1 cellular context compared by ENCODE assay signal in the genomic region with DNA sequence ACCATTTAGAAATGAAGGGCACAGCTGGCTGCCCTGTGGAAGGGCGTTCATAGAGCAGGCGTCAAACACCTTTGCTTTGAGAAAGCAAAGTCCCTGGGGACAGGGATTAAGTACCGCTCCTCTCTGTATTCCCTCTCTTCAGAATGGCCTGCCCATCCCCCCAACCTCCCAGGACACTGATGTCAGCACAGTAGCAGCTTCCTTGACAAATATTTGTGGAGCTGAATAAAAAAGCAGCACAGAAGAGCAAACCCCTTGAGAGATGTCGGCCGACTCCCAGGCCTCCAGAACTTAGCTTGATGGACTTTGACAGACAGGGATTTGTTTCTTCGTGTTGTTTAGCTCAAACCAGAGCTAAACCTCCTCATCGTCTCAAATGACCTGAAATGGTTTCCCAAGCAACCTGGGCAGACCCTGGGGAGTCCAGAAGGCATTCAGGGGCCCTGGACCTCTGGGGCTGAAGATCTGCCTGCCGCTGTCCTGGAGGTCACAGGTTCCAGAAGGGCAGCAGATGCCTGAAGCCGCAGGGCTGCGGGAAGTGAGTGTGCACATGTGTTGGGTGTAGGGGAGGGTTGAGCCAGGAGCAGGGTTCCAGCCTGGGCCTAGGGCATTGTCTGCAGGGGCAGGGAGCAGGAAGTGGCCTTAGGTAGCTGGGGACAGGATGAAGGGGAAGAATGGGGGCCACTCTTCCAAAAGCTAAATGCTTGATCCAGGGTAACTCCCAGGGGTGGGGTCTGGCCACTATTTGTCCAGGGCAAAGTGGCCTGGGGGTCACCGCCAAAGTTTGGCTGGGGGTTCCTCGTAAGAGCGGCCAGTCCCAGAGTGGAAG.
A peak's percentile ranks its signal among the peaks of the same experiment; 100 is the strongest.
TF ChIP-seq lines count a peak whose summit lies in the region.

No MANE protein-coding gene starts in this region.

TF ChIP-seq in HepG2, 621 proteins besides CTCF, POLR2A, EP300 and RAD21 (continued from another document and continues in another):
- no peak for TF ChIP-seq HCFC1 (IDR thresholded peaks at IDR 0.05; ENCODE audit: low read depth, low read length)
- TF ChIP-seq KMT2B (CRISPR knock-in tag; IDR thresholded peaks at IDR 0.05), result no peak; the same call in 1 of the 2 replicates
- TF ChIP-seq HHEX (CRISPR knock-in tag; IDR thresholded peaks at IDR 0.05), result no peak
- peak; percentile 60 for TF ChIP-seq U2AF1 (optimal IDR thresholded peaks at IDR 0.05; ENCODE audit: low read depth, low read length)
- 0 out of 2 replicates have a peak, but pooled peaks have one; percentile 37 for TF ChIP-seq RFXANK (CRISPR knock-in tag; IDR thresholded peaks at IDR 0.05)
- TF ChIP-seq, protein P1, sequence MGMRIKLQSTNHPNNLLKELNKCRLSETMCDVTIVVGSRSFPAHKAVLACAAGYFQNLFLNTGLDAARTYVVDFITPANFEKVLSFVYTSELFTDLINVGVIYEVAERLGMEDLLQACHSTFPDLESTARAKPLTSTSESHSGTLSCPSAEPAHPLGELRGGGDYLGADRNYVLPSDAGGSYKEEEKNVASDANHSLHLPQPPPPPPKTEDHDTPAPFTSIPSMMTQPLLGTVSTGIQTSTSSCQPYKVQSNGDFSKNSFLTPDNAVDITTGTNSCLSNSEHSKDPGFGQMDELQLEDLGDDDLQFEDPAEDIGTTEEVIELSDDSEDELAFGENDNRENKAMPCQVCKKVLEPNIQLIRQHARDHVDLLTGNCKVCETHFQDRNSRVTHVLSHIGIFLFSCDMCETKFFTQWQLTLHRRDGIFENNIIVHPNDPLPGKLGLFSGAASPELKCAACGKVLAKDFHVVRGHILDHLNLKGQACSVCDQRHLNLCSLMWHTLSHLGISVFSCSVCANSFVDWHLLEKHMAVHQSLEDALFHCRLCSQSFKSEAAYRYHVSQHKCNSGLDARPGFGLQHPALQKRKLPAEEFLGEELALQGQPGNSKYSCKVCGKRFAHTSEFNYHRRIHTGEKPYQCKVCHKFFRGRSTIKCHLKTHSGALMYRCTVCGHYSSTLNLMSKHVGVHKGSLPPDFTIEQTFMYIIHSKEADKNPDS (CRISPR knock-in tag; IDR thresholded peaks at IDR 0.05), result no peak
- no peak for TF ChIP-seq MTA3 (CRISPR knock-in tag; IDR thresholded peaks at IDR 0.05)
- TF ChIP-seq EHMT2 (IDR thresholded peaks at IDR 0.05; ENCODE audit: borderline replicate concordance, low read depth, low read length), result 0 out of 2 replicates have a peak, but pooled peaks have one; percentile 14
- TF ChIP-seq, protein P2, sequence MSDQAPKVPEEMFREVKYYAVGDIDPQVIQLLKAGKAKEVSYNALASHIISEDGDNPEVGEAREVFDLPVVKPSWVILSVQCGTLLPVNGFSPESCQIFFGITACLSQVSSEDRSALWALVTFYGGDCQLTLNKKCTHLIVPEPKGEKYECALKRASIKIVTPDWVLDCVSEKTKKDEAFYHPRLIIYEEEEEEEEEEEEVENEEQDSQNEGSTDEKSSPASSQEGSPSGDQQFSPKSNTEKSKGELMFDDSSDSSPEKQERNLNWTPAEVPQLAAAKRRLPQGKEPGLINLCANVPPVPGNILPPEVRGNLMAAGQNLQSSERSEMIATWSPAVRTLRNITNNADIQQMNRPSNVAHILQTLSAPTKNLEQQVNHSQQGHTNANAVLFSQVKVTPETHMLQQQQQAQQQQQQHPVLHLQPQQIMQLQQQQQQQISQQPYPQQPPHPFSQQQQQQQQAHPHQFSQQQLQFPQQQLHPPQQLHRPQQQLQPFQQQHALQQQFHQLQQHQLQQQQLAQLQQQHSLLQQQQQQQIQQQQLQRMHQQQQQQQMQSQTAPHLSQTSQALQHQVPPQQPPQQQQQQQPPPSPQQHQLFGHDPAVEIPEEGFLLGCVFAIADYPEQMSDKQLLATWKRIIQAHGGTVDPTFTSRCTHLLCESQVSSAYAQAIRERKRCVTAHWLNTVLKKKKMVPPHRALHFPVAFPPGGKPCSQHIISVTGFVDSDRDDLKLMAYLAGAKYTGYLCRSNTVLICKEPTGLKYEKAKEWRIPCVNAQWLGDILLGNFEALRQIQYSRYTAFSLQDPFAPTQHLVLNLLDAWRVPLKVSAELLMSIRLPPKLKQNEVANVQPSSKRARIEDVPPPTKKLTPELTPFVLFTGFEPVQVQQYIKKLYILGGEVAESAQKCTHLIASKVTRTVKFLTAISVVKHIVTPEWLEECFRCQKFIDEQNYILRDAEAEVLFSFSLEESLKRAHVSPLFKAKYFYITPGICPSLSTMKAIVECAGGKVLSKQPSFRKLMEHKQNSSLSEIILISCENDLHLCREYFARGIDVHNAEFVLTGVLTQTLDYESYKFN (CRISPR knock-in tag; conservative IDR thresholded peaks at IDR 0.05), result peak; percentile 80
- no peak; the same call in 1 of the 2 replicates for TF ChIP-seq POGZ (CRISPR knock-in tag; IDR thresholded peaks at IDR 0.05)
- TF ChIP-seq, protein P3, sequence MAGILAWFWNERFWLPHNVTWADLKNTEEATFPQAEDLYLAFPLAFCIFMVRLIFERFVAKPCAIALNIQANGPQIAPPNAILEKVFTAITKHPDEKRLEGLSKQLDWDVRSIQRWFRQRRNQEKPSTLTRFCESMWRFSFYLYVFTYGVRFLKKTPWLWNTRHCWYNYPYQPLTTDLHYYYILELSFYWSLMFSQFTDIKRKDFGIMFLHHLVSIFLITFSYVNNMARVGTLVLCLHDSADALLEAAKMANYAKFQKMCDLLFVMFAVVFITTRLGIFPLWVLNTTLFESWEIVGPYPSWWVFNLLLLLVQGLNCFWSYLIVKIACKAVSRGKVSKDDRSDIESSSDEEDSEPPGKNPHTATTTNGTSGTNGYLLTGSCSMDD (CRISPR knock-in tag; IDR thresholded peaks at IDR 0.05), result no peak
- TF ChIP-seq ZBTB8A (CRISPR knock-in tag; IDR thresholded peaks at IDR 0.05; ENCODE audit: borderline replicate concordance, low read depth), result no peak
- no peak for TF ChIP-seq ARNT (IDR thresholded peaks at IDR 0.05)
- peak; percentile 64 for TF ChIP-seq RBM39 (IDR thresholded peaks at IDR 0.05; ENCODE audit: low read depth, low read length, poor library complexity, severe bottlenecking)
- no peak for TF ChIP-seq ZNF629 (CRISPR knock-in tag; conservative IDR thresholded peaks at IDR 0.05)
- TF ChIP-seq, protein P4, sequence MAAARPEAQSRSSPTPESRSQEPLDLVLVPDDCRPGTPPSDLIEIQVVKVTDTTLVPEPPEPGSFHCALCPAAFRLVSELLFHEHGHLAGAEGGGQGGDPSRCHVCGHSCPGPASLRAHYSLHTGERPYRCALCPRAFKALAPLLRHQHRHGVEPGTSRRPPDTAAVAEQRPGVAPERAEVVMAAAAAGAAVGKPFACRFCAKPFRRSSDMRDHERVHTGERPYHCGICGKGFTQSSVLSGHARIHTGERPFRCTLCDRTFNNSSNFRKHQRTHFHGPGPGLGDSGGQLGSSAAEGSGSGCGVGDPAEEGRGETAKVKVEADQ (CRISPR knock-in tag; IDR thresholded peaks at IDR 0.05; ENCODE audit: borderline replicate concordance), result 0 out of 2 replicates have a peak, but pooled peaks have one; percentile 53
- TF ChIP-seq FOSL2 (CRISPR knock-in tag; IDR thresholded peaks at IDR 0.05), result peak; percentile 50
- TF ChIP-seq ZNF230 (CRISPR knock-in tag; IDR thresholded peaks at IDR 0.05), result 0 out of 2 replicates have a peak, but pooled peaks have one; percentile 20
- TF ChIP-seq, protein P5, sequence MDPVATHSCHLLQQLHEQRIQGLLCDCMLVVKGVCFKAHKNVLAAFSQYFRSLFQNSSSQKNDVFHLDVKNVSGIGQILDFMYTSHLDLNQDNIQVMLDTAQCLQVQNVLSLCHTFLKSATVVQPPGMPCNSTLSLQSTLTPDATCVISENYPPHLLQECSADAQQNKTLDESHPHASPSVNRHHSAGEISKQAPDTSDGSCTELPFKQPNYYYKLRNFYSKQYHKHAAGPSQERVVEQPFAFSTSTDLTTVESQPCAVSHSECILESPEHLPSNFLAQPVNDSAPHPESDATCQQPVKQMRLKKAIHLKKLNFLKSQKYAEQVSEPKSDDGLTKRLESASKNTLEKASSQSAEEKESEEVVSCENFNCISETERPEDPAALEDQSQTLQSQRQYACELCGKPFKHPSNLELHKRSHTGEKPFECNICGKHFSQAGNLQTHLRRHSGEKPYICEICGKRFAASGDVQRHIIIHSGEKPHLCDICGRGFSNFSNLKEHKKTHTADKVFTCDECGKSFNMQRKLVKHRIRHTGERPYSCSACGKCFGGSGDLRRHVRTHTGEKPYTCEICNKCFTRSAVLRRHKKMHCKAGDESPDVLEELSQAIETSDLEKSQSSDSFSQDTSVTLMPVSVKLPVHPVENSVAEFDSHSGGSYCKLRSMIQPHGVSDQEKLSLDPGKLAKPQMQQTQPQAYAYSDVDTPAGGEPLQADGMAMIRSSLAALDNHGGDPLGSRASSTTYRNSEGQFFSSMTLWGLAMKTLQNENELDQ (CRISPR knock-in tag; IDR thresholded peaks at IDR 0.05; ENCODE audit: borderline replicate concordance), result no peak
- TF ChIP-seq, protein P6, sequence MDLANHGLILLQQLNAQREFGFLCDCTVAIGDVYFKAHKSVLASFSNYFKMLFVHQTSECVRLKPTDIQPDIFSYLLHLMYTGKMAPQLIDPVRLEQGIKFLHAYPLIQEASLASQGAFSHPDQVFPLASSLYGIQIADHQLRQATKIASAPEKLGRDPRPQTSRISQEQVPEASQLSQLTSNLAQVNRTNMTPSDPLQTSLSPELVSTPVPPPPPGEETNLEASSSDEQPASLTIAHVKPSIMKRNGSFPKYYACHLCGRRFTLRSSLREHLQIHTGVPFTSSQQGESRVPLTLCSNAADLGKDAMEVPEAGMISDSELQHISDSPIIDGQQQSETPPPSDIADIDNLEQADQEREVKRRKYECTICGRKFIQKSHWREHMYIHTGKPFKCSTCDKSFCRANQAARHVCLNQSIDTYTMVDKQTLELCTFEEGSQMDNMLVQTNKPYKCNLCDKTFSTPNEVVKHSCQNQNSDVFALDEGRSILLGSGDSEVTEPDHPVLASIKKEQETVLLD (CRISPR knock-in tag; IDR thresholded peaks at IDR 0.05; ENCODE audit: low read depth), result no peak
- TF ChIP-seq, protein P7, sequence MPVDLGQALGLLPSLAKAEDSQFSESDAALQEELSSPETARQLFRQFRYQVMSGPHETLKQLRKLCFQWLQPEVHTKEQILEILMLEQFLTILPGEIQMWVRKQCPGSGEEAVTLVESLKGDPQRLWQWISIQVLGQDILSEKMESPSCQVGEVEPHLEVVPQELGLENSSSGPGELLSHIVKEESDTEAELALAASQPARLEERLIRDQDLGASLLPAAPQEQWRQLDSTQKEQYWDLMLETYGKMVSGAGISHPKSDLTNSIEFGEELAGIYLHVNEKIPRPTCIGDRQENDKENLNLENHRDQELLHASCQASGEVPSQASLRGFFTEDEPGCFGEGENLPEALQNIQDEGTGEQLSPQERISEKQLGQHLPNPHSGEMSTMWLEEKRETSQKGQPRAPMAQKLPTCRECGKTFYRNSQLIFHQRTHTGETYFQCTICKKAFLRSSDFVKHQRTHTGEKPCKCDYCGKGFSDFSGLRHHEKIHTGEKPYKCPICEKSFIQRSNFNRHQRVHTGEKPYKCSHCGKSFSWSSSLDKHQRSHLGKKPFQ (CRISPR knock-in tag; IDR thresholded peaks at IDR 0.05; ENCODE audit: insufficient replicate concordance), result no peak
- no peak for TF ChIP-seq ZNF101 (CRISPR knock-in tag; IDR thresholded peaks at IDR 0.05; ENCODE audit: borderline replicate concordance, low read depth)
- no peak; the same call in 1 of the 2 replicates for TF ChIP-seq EED (CRISPR knock-in tag; IDR thresholded peaks at IDR 0.05)
- no peak for TF ChIP-seq HDAC6 (IDR thresholded peaks at IDR 0.05; ENCODE audit: low read depth, low read length)
- TF ChIP-seq MZF1 (CRISPR knock-in tag; IDR thresholded peaks at IDR 0.05; ENCODE audit: borderline replicate concordance), result 0 out of 2 replicates have a peak, but pooled peaks have one; percentile 78
- TF ChIP-seq KLF12 (CRISPR knock-in tag; IDR thresholded peaks at IDR 0.05; ENCODE audit: borderline replicate concordance), result no peak
- no peak for TF ChIP-seq ZNF446 (CRISPR knock-in tag; IDR thresholded peaks at IDR 0.05)
- peak; percentile 75; the same call in 1 of the 2 replicates for TF ChIP-seq ZNF546 (CRISPR knock-in tag; conservative IDR thresholded peaks at IDR 0.05)
- TF ChIP-seq ZNF772 (CRISPR knock-in tag; IDR thresholded peaks at IDR 0.05), result no peak
- TF ChIP-seq ETV5 (CRISPR knock-in tag; IDR thresholded peaks at IDR 0.05; ENCODE audit: borderline replicate concordance), result no peak; the same call in 1 of the 2 replicates
- no peak for TF ChIP-seq SAFB2 (CRISPR knock-in tag; IDR thresholded peaks at IDR 0.05; ENCODE audit: borderline replicate concordance, low read depth)
- peak; percentile 75; the same call in 1 of the 2 replicates for TF ChIP-seq ISL2 (CRISPR knock-in tag; IDR thresholded peaks at IDR 0.05)
- 0 out of 2 replicates have a peak, but pooled peaks have one; percentile 6 for TF ChIP-seq RXRB (CRISPR knock-in tag; IDR thresholded peaks at IDR 0.05; ENCODE audit: borderline replicate concordance)
- TF ChIP-seq, protein P8, sequence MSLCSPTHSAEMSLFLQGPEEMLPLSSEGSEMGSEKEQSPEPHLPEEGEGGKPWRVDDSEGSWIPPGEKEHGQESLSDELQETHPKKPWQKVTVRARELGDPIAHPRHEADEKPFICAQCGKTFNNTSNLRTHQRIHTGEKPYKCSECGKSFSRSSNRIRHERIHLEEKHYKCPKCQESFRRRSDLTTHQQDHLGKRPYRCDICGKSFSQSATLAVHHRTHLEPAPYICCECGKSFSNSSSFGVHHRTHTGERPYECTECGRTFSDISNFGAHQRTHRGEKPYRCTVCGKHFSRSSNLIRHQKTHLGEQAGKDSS (CRISPR knock-in tag; IDR thresholded peaks at IDR 0.05; ENCODE audit: borderline replicate concordance, low read depth), result peak; percentile 82; the same call in 1 of the 2 replicates
- no peak for TF ChIP-seq NFE2L1 (CRISPR knock-in tag; IDR thresholded peaks at IDR 0.05; ENCODE audit: borderline replicate concordance)
- no peak for TF ChIP-seq KDM1A (CRISPR knock-in tag; IDR thresholded peaks at IDR 0.05)
- TF ChIP-seq ETV6 (CRISPR knock-in tag; conservative IDR thresholded peaks at IDR 0.05), result no peak
- TF ChIP-seq ADNP (CRISPR knock-in tag; IDR thresholded peaks at IDR 0.05), result no peak
- TF ChIP-seq ZNF282 (IDR thresholded peaks at IDR 0.05; ENCODE audit: partially characterized antibody), result no peak
- TF ChIP-seq NCOR1 (IDR thresholded peaks at IDR 0.05; ENCODE audit: borderline replicate concordance, low read length), result peak; percentile 64; the same call in 1 of the 2 replicates
- TF ChIP-seq MED1 (CRISPR knock-in tag; IDR thresholded peaks at IDR 0.05), result peak; percentile 70
- peak; percentile 81 for TF ChIP-seq PHF21A (CRISPR knock-in tag; IDR thresholded peaks at IDR 0.05)
- no peak; the same call in 1 of the 2 replicates for TF ChIP-seq KDM6A (CRISPR knock-in tag; IDR thresholded peaks at IDR 0.05; ENCODE audit: low read depth)
- TF ChIP-seq ZFY (CRISPR knock-in tag; IDR thresholded peaks at IDR 0.05), result peak; percentile 78
- TF ChIP-seq, protein P9, sequence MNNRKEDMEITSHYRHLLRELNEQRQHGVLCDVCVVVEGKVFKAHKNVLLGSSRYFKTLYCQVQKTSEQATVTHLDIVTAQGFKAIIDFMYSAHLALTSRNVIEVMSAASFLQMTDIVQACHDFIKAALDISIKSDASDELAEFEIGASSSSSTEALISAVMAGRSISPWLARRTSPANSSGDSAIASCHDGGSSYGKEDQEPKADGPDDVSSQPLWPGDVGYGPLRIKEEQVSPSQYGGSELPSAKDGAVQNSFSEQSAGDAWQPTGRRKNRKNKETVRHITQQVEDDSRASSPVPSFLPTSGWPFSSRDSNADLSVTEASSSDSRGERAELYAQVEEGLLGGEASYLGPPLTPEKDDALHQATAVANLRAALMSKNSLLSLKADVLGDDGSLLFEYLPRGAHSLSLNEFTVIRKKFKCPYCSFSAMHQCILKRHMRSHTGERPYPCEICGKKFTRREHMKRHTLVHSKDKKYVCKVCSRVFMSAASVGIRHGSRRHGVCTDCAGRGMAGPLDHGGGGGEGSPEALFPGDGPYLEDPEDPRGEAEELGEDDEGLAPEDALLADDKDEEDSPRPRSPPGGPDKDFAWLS (CRISPR knock-in tag; IDR thresholded peaks at IDR 0.05; ENCODE audit: borderline replicate concordance), result peak; percentile 82; the same call in 1 of the 2 replicates
